In genomic region chr12:25733541-25733940, GRCh38 we compare ENCODE assay signal across 6 cellular contexts.
"Had no signal": no experiment of that assay in that cellular context is flagged by ENCODE, and none has a peak within 500 bp of the region (broad histone marks: within the 10 kb centered on the region; RNA-seq: fewer than 3 reads in every experiment).

No MANE protein-coding gene starts in this region.

- DNase-seq: IMR-90, KBM-7, KG1 had no signal

- H3K4me3 ChIP-seq: K562 had no signal

- H3K4me2 ChIP-seq: KMS-11 had no signal

- H3K27ac ChIP-seq: HL-60, KMS-11 had no signal

- H3K9ac ChIP-seq: KMS-11 had no signal
